28 cellular contexts compared by ENCODE assay signal in genomic region chr11:110312670-110313069, GRCh38. TPM values are rescaled to one million over a fixed set of nuclear protein-coding genes. Genes with fewer than 3 reads are reported as not detected.
DNase-seq lines count a peak whose midpoint lies in the region; ATAC-seq, FAIRE-seq and TF ChIP-seq lines count a peak whose summit lies in the region.
"Had no signal": no experiment of that assay in that cellular context is flagged by ENCODE, and none has a peak within 500 bp of the region (broad histone marks: within the 10 kb centered on the region; RNA-seq: fewer than 3 reads in every experiment).

No MANE protein-coding gene starts in this region.

- POLR2A ChIA-PET in activated CD8-positive, alpha-beta T cell treated with anti-CD3 and anti-CD28 coated beads for 36 hours (lab: Charles Lee): interaction anchor here (1.2 to 1.4 kb wide), 2 partner anchors 37 to 122 kb away, joined by 3 to 5 read pairs; no protein-coding TSS in a partner anchor
- POLR2A ChIA-PET in activated CD8-positive, alpha-beta T cell treated with anti-CD3 and anti-CD28 coated beads, Interleukin-2, amount 10 ng/mL, durations not matched to agents 7 days and 5 days (lab: Charles Lee): interaction anchor here (0.5 kb wide), 1 partner anchor 63 kb away, joined by 3 read pairs; no protein-coding TSS in a partner anchor

- DNase-seq in activated CD8-positive, alpha-beta T cell treated with anti-CD3 and anti-CD28 coated beads for 36 hours: no peak
- no peak for DNase-seq in activated CD8-positive, alpha-beta T cell treated with anti-CD3 and anti-CD28 coated beads, Interleukin-2, amount 10 ng/mL, durations not matched to agents 7 days and 5 days
- DNase-seq in astrocyte (ENCODE audit: low read depth) (no peak), osteoblast (ENCODE audit: insufficient read length, low spot score, missing footprints) (no peak), NCI-H2081 (lab: John Stamatoyannopoulos, UW) (no peak), heart right ventricle (no peak)
- DNase-seq: activated T-cell treated with anti-CD3 and anti-CD28 coated beads, Interleukin-2, amount 50 U/mL, for 4 hours; amniotic stem cell; DMS79; GDM1; GOT3; Karpas-422; lower lobe of right lung; NCI-H146; NCI-H446; NCI-H748 treated with DMSO at 0.1 percent for 48 hours; nephron progenitor cell; pancreas; stomach; T1000 had no signal

- H3K9ac ChIP-seq in HUES64 (ENCODE audit: low read depth, low read length) (no peak overlapping the region), astrocyte (ENCODE audit: low read length) (no peak overlapping the region)

- peaks cover 18% of the 10 kb centered on the region for H3K4me1 Mint-ChIP-seq in activated CD8-positive, alpha-beta T cell treated with anti-CD3 and anti-CD28 coated beads for 36 hours (ENCODE audit: low read depth)
- peaks cover 4% of the 10 kb centered on the region for H3K4me1 Mint-ChIP-seq in activated CD8-positive, alpha-beta T cell treated with anti-CD3 and anti-CD28 coated beads, Interleukin-2, amount 10 ng/mL, durations not matched to agents 7 days and 5 days (ENCODE audit: low read depth)
- peaks cover 12% of the 10 kb centered on the region for H3K4me1 Mint-ChIP-seq in astrocyte (ENCODE audit: low read depth, unreplicated experiment)

- H3K9me3 ChIP-seq in HUES64 (ENCODE audit: insufficient read depth, low read depth, low read length) (no peaks in the 10 kb centered on the region), astrocyte (ENCODE audit: insufficient read depth, low read depth, low read length) (no peaks in the 10 kb centered on the region), osteoblast (ENCODE audit: low read depth, low read length) (no peaks in the 10 kb centered on the region), heart right ventricle (no peaks in the 10 kb centered on the region)
- H3K9me3 ChIP-seq: breast epithelium, lower lobe of right lung, pancreas, stomach had no signal

- H3K4me2 ChIP-seq in astrocyte (ENCODE audit: low read length) (no peak overlapping the region), osteoblast (ENCODE audit: insufficient read depth, low read length) (no peak overlapping the region)

- H3K4me1 ChIP-seq in HUES64 (ENCODE audit: insufficient read depth, low read length): peaks cover 27% of the 10 kb centered on the region; the same call in 1 of the 2 replicates
- H3K4me1 ChIP-seq in astrocyte (ENCODE audit: insufficient read depth, low read length): peaks cover 11% of the 10 kb centered on the region
- H3K4me1 ChIP-seq in osteoblast (ENCODE audit: insufficient read depth, low read length): peaks cover 15% of the 10 kb centered on the region
- peaks cover 0 to 31% (median 8%) of the 10 kb centered on the region in 9 donors for H3K4me1 ChIP-seq in heart right ventricle
- H3K4me1 ChIP-seq: breast epithelium had no signal

- FAIRE-seq in astrocyte (lab: Jason Lieb, UNC): no peak
- FAIRE-seq: frontal cortex, HTR-8/SVneo, pancreas, urothelium cell line had no signal

- peak overlapping the region; percentile 92 for H3K27ac Mint-ChIP-seq in activated CD8-positive, alpha-beta T cell treated with anti-CD3 and anti-CD28 coated beads for 36 hours
- H3K27ac Mint-ChIP-seq in activated CD8-positive, alpha-beta T cell treated with anti-CD3 and anti-CD28 coated beads, Interleukin-2, amount 10 ng/mL, durations not matched to agents 7 days and 5 days: no peak overlapping the region
- no peak overlapping the region for H3K27ac Mint-ChIP-seq in astrocyte (ENCODE audit: unreplicated experiment)
- H3K27ac Mint-ChIP-seq: nephron progenitor cell had no signal

- ATAC-seq in activated CD8-positive, alpha-beta T cell treated with anti-CD3 and anti-CD28 coated beads for 36 hours: no peak
- no peak for ATAC-seq in activated CD8-positive, alpha-beta T cell treated with anti-CD3 and anti-CD28 coated beads, Interleukin-2, amount 10 ng/mL, durations not matched to agents 7 days and 5 days
- ATAC-seq in heart right ventricle (no peak), GM21360 (IDR thresholded peaks at IDR 0.05; ENCODE audit: unreplicated experiment) (no peak)
- ATAC-seq: lower lobe of right lung, pancreas had no signal

- no peaks in the 10 kb centered on the region for H3K36me3 ChIP-seq in HUES64 (ENCODE audit: insufficient read depth, low read length)
- H3K36me3 ChIP-seq in astrocyte (ENCODE audit: insufficient read depth, low read length): no peaks in the 10 kb centered on the region
- no peaks in the 10 kb centered on the region for H3K36me3 ChIP-seq in osteoblast (ENCODE audit: insufficient read depth, low read length)
- H3K36me3 ChIP-seq in heart right ventricle: no peaks in the 10 kb centered on the region
- H3K36me3 ChIP-seq: breast epithelium, lower lobe of right lung, pancreas, stomach had no signal

- CTCF ChIA-PET in activated CD8-positive, alpha-beta T cell treated with anti-CD3 and anti-CD28 coated beads for 36 hours (lab: Charles Lee): interaction anchor here (0.8 kb wide), 1 partner anchor 10 kb away, joined by 3 read pairs; no protein-coding TSS in a partner anchor
- CTCF ChIA-PET in activated CD8-positive, alpha-beta T cell treated with anti-CD3 and anti-CD28 coated beads, Interleukin-2, amount 10 ng/mL, durations not matched to agents 7 days and 5 days (lab: Charles Lee): interaction anchor here (0.7 kb wide), 1 partner anchor 36 kb away, joined by 3 read pairs; no protein-coding TSS in a partner anchor

- H3K4me3 ChIP-seq in HUES64 (ENCODE audit: low read length): no peak overlapping the region
- no peak overlapping the region for H3K4me3 ChIP-seq in astrocyte (ENCODE audit: insufficient read depth, low read depth, low read length)
- no peak overlapping the region for H3K4me3 ChIP-seq in osteoblast (ENCODE audit: insufficient read depth, low read length)
- no peak overlapping the region for H3K4me3 ChIP-seq in heart right ventricle
- H3K4me3 ChIP-seq: breast epithelium, lower lobe of right lung, pancreas, stomach had no signal

- H3K9me3 Mint-ChIP-seq in activated CD8-positive, alpha-beta T cell treated with anti-CD3 and anti-CD28 coated beads for 36 hours: no peaks in the 10 kb centered on the region
- H3K9me3 Mint-ChIP-seq in activated CD8-positive, alpha-beta T cell treated with anti-CD3 and anti-CD28 coated beads, Interleukin-2, amount 10 ng/mL, durations not matched to agents 7 days and 5 days (ENCODE audit: insufficient read depth): no peaks in the 10 kb centered on the region
- H3K9me3 Mint-ChIP-seq in astrocyte (ENCODE audit: unreplicated experiment): no peaks in the 10 kb centered on the region
- H3K9me3 Mint-ChIP-seq: activated T-cell treated with anti-CD3 and anti-CD28 coated beads, Interleukin-2, amount 50 U/mL, for 4 hours; nephron progenitor cell had no signal

- no peak for TF ChIP-seq CTCF in activated CD8-positive, alpha-beta T cell treated with anti-CD3 and anti-CD28 coated beads for 36 hours (IDR thresholded peaks at IDR 0.05)
- no peak for TF ChIP-seq CTCF in astrocyte (IDR thresholded peaks at IDR 0.05; ENCODE audit: insufficient read depth, low read depth, low read length)
- TF ChIP-seq CTCF in osteoblast (IDR thresholded peaks at IDR 0.05; ENCODE audit: extremely low read depth, low read depth, low read length): no peak
- no peak for TF ChIP-seq CTCF in heart right ventricle (IDR thresholded peaks at IDR 0.05)

- H2AFZ ChIP-seq in astrocyte (ENCODE audit: low read depth, low read length) (peak overlapping the region; percentile 19), osteoblast (ENCODE audit: low read length) (no peak overlapping the region)

- H3K79me2 ChIP-seq in astrocyte (ENCODE audit: insufficient read depth, low read length): no peaks in the 10 kb centered on the region
- H3K79me2 ChIP-seq in osteoblast (ENCODE audit: insufficient read depth, low read length): no peaks in the 10 kb centered on the region

- H3K27me3 ChIP-seq in HUES64 (ENCODE audit: insufficient read depth, low read length) (no peaks in the 10 kb centered on the region), astrocyte (ENCODE audit: insufficient read depth, low read length) (no peaks in the 10 kb centered on the region), osteoblast (ENCODE audit: insufficient read depth, low read length) (no peaks in the 10 kb centered on the region), heart right ventricle (no peaks in the 10 kb centered on the region)
- H3K27me3 ChIP-seq: breast epithelium, pancreas, stomach had no signal

- peak overlapping the region; percentile 69; the same call in 1 of the 2 replicates for H3K27ac ChIP-seq in HUES64 (ENCODE audit: low read depth, low read length)
- H3K27ac ChIP-seq in astrocyte (ENCODE audit: low read depth, low read length): peak overlapping the region; percentile 38
- peak overlapping the region; percentile 63 for H3K27ac ChIP-seq in osteoblast (ENCODE audit: low read depth, low read length)
- peak overlapping the region in 1 of 10 donors; percentile 44 for H3K27ac ChIP-seq in heart right ventricle
- H3K27ac ChIP-seq: breast epithelium, lower lobe of right lung, pancreas, stomach, VCaP had no signal

- no peaks in the 10 kb centered on the region for H4K20me1 ChIP-seq in astrocyte (ENCODE audit: insufficient read depth, low read length)
- H4K20me1 ChIP-seq in osteoblast (ENCODE audit: insufficient read depth, low read length): no peaks in the 10 kb centered on the region

- no peak overlapping the region for H3K4me3 Mint-ChIP-seq in activated CD8-positive, alpha-beta T cell treated with anti-CD3 and anti-CD28 coated beads for 36 hours
- no peak overlapping the region for H3K4me3 Mint-ChIP-seq in activated CD8-positive, alpha-beta T cell treated with anti-CD3 and anti-CD28 coated beads, Interleukin-2, amount 10 ng/mL, durations not matched to agents 7 days and 5 days
- no peak overlapping the region for H3K4me3 Mint-ChIP-seq in astrocyte (ENCODE audit: unreplicated experiment)
- H3K4me3 Mint-ChIP-seq: activated CD4-positive, alpha-beta T cell treated with anti-CD3 and anti-CD28 coated beads for 36 hours; activated T-cell treated with anti-CD3 and anti-CD28 coated beads, Interleukin-2, amount 50 U/mL, for 4 hours; nephron progenitor cell had no signal

- intact Hi-C loops in activated CD8-positive, alpha-beta T cell treated with anti-CD3 and anti-CD28 coated beads for 36 hours (cut with micrococcal nuclease): loop anchor here (5.0 kb wide), 1 partner anchor 35 kb away; no protein-coding TSS in a partner anchor
- intact Hi-C loops in heart right ventricle (cut with DNase I): no loop called here

- H3K27me3 Mint-ChIP-seq in activated CD8-positive, alpha-beta T cell treated with anti-CD3 and anti-CD28 coated beads for 36 hours: peaks cover 2% of the 10 kb centered on the region
- H3K27me3 Mint-ChIP-seq in activated CD8-positive, alpha-beta T cell treated with anti-CD3 and anti-CD28 coated beads, Interleukin-2, amount 10 ng/mL, durations not matched to agents 7 days and 5 days (ENCODE audit: low read depth): no peaks in the 10 kb centered on the region
- H3K27me3 Mint-ChIP-seq in astrocyte (ENCODE audit: low read depth, unreplicated experiment): no peaks in the 10 kb centered on the region

- H3K36me3 Mint-ChIP-seq in activated CD8-positive, alpha-beta T cell treated with anti-CD3 and anti-CD28 coated beads for 36 hours (ENCODE audit: low read depth): no peaks in the 10 kb centered on the region
- no peaks in the 10 kb centered on the region for H3K36me3 Mint-ChIP-seq in activated CD8-positive, alpha-beta T cell treated with anti-CD3 and anti-CD28 coated beads, Interleukin-2, amount 10 ng/mL, durations not matched to agents 7 days and 5 days (ENCODE audit: low read depth)
- no peaks in the 10 kb centered on the region for H3K36me3 Mint-ChIP-seq in astrocyte (ENCODE audit: low read depth, unreplicated experiment)

RNA-seq across cellular contexts. Expression of gene RDX, which starts 16.3 kb away (rescaled TPM):
- total RNA-seq in activated CD8-positive, alpha-beta T cell treated with anti-CD3 and anti-CD28 coated beads for 36 hours: 10 to 100 TPM; 37.8 to 41.2 TPM
- total RNA-seq in activated CD8-positive, alpha-beta T cell treated with anti-CD3 and anti-CD28 coated beads, Interleukin-2, amount 10 ng/mL, durations not matched to agents 7 days and 5 days: 10 to 100 TPM; 37.9 to 39.6 TPM
- 67.9 TPM for polyA plus RNA-seq in HUES64 (2013, experiment 1 of 2)
- 71.5 TPM for polyA plus RNA-seq in HUES64 (2013, experiment 2 of 2)
- total RNA-seq in astrocyte (128 and 132 TPM in 2 replicates), osteoblast (70.1 and 79.3 TPM in 2 replicates), heart right ventricle (100 to 1,000 TPM; 105 to 140 (median 127) TPM)
- 10 to 100 TPM; 28.2 to 85.4 TPM for polyA plus RNA-seq in heart right ventricle
